ENCODE assay signal across 10 cellular contexts in genomic region chr1:65170511-65171142, GRCh38. TPM values are rescaled to one million over a fixed set of nuclear protein-coding genes. Genes with fewer than 3 reads are reported as not detected.
DNase-seq lines count a peak whose midpoint lies in the region; ATAC-seq and TF ChIP-seq lines count a peak whose summit lies in the region.
"Had no signal": no experiment of that assay in that cellular context is flagged by ENCODE, and none has a peak within 500 bp of the region (broad histone marks: within the 10 kb centered on the region; RNA-seq: fewer than 3 reads in every experiment).

No MANE protein-coding gene starts in this region.

- peak overlapping the region; percentile 44 for H3K4me2 ChIP-seq in hepatocyte

- ATAC-seq in GM19452 (IDR thresholded peaks at IDR 0.05; ENCODE audit: unreplicated experiment) (no peak), HG02610 (IDR thresholded peaks at IDR 0.05; ENCODE audit: unreplicated experiment) (no peak)

- no peaks in the 10 kb centered on the region for H3K9me2 ChIP-seq in hepatocyte (replicated peaks; ENCODE audit: insufficient read depth)

- peaks cover 0 to 26% of the 10 kb centered on the region in 2 donors for H3K4me1 ChIP-seq in ascending aorta
- peaks cover 10% of the 10 kb centered on the region for H3K4me1 ChIP-seq in hepatocyte (ENCODE audit: insufficient read depth)
- peaks cover 39% of the 10 kb centered on the region for H3K4me1 ChIP-seq in suprapubic skin

- no peaks in the 10 kb centered on the region for H3K36me3 ChIP-seq in ascending aorta
- no peaks in the 10 kb centered on the region for H3K36me3 ChIP-seq in hepatocyte (replicated peaks; ENCODE audit: insufficient read depth, low read depth)
- no peaks in the 10 kb centered on the region for H3K36me3 ChIP-seq in suprapubic skin

- no peak overlapping the region for H2AFZ ChIP-seq in hepatocyte

- intact Hi-C loops in ascending aorta (cut with DNase I): no loop called here

- TF ChIP-seq CTCF in ascending aorta (IDR thresholded peaks at IDR 0.05) (no peak), hepatocyte (IDR thresholded peaks at IDR 0.05; ENCODE audit: poor library complexity) (no peak), suprapubic skin (IDR thresholded peaks at IDR 0.05) (no peak)

- DNase-seq in KG1 (lab: John Stamatoyannopoulos, UW): peak; percentile 45
- DNase-seq in ascending aorta (ENCODE audit: low spot score in 2 of 2): peak in 1 of 2 donors; percentile 73
- peak; percentile 49 for DNase-seq in hepatocyte (ENCODE audit: low spot score)
- no peak for DNase-seq in suprapubic skin (ENCODE audit: low spot score in 2 of 2)
- DNase-seq in putamen (ENCODE audit: low spot score): no peak
- no peak for DNase-seq in activated T-cell treated with anti-CD3 and anti-CD28 coated beads, Interleukin-2, amount 50 U/mL, for 1 hour
- DNase-seq: NK-92 treated with Interleukin-12 subunit alpha and Interleukin-12 subunit beta, amount 100 ng/mL, for 24 hours had no signal

- H3K27me3 ChIP-seq in ascending aorta: no peaks in the 10 kb centered on the region
- no peaks in the 10 kb centered on the region for H3K27me3 ChIP-seq in hepatocyte
- H3K27me3 ChIP-seq in suprapubic skin: no peaks in the 10 kb centered on the region

- WGBS in hepatocyte (ENCODE audit: low lambda C conversion rate, missing lambda C conversion rate): 50% methylated on average over 10 of the region's 10 CpGs
- 22% methylated on average over 10 of the region's 10 CpGs for WGBS in suprapubic skin

- peaks cover 82% of the 10 kb centered on the region for H3K79me2 ChIP-seq in hepatocyte

- no peak for TF ChIP-seq POLR2A in suprapubic skin (IDR thresholded peaks at IDR 0.05)

- TF ChIP-seq EP300 in suprapubic skin (IDR thresholded peaks at IDR 0.05): no peak

- H3K4me3 ChIP-seq in ascending aorta (peak overlapping the region; percentile 23 to 26), hepatocyte (no peak overlapping the region), suprapubic skin (no peak overlapping the region)
- H3K4me3 ChIP-seq: lung had no signal

- H3K9me3 ChIP-seq in ascending aorta: no peaks in the 10 kb centered on the region
- no peaks in the 10 kb centered on the region for H3K9me3 ChIP-seq in hepatocyte (ENCODE audit: low read depth)
- H3K9me3 ChIP-seq in suprapubic skin: no peaks in the 10 kb centered on the region

- H3K27ac ChIP-seq in ascending aorta: peak overlapping the region; percentile 55 to 58
- peak overlapping the region; percentile 69 for H3K27ac ChIP-seq in hepatocyte
- H3K27ac ChIP-seq in suprapubic skin: peak overlapping the region; percentile 82

- H4K20me1 ChIP-seq in hepatocyte (ENCODE audit: insufficient read depth, poor library complexity, severe bottlenecking): no peaks in the 10 kb centered on the region

RNA-seq across cellular contexts. Expression of gene AK4, which starts 22.6 kb away (rescaled TPM):
- 29.5 TPM for total RNA-seq in ascending aorta
- 76.1 and 82.7 TPM in 2 replicates for total RNA-seq in hepatocyte
- 50.5 and 61.5 TPM in 2 replicates for polyA plus RNA-seq in hepatocyte
- total RNA-seq in suprapubic skin: 10 to 100 TPM; 35.7 to 62.5 (median 54.8) TPM

Comparison
In these comparisons a context has a peak if more than half of its experiments do, and no peak if none do; other contexts are left out.
1. DNase-seq: peak in KG1 (single experiment) and hepatocyte (single experiment); none in suprapubic skin (0 of 2), putamen (single experiment) and activated T-cell treated with anti-CD3 and anti-CD28 coated beads, Interleukin-2, amount 50 U/mL, for 1 hour (single experiment).
2. H3K4me3 ChIP-seq: peak in ascending aorta (2 of 2); none in hepatocyte (single experiment) and suprapubic skin (single experiment).
3. Peak in every context shown above with its lines, with median percentiles within 50 percentile points of each other: H3K27ac ChIP-seq.